Comparison of ENCODE assay signal across 8 cellular contexts in genomic region chr16:30740364-30741251, GRCh38. TPM values are rescaled to one million over a fixed set of nuclear protein-coding genes. Genes with fewer than 3 reads are reported as not detected.
DNase-seq lines count a peak whose midpoint lies in the region; ATAC-seq lines count a peak whose summit lies in the region.

No MANE protein-coding gene starts in this region.

- H3K36me3 Mint-ChIP-seq in activated naive CD4-positive, alpha-beta T cell treated with anti-CD3 and anti-CD28 coated beads, Interleukin-2, amount 10 ng/mL, durations not matched to agents 7 days and 5 days: peaks cover 61% of the 10 kb centered on the region
- peaks cover 66% of the 10 kb centered on the region for H3K36me3 Mint-ChIP-seq in activated CD4-positive, alpha-beta memory T cell treated with anti-CD3 and anti-CD28 coated beads, Interleukin-2, amount 10 ng/mL, durations not matched to agents 7 days and 5 days (ENCODE audit: low read depth)

- H3K27ac Mint-ChIP-seq in activated naive CD4-positive, alpha-beta T cell treated with anti-CD3 and anti-CD28 coated beads, Interleukin-2, amount 10 ng/mL, durations not matched to agents 7 days and 5 days: peak overlapping the region; percentile 64
- peak overlapping the region; percentile 48 for H3K27ac Mint-ChIP-seq in activated CD4-positive, alpha-beta memory T cell treated with anti-CD3 and anti-CD28 coated beads, Interleukin-2, amount 10 ng/mL, durations not matched to agents 7 days and 5 days

- no peak overlapping the region for H3K4me3 Mint-ChIP-seq in activated naive CD4-positive, alpha-beta T cell treated with anti-CD3 and anti-CD28 coated beads, Interleukin-2, amount 10 ng/mL, durations not matched to agents 7 days and 5 days
- no peak overlapping the region for H3K4me3 Mint-ChIP-seq in activated CD4-positive, alpha-beta memory T cell treated with anti-CD3 and anti-CD28 coated beads, Interleukin-2, amount 10 ng/mL, durations not matched to agents 7 days and 5 days

- no peaks in the 10 kb centered on the region for H3K27me3 ChIP-seq in rectal smooth muscle tissue (ENCODE audit: control insufficient read depth, insufficient read depth, low read length)

- DNase-seq in activated naive CD4-positive, alpha-beta T cell treated with anti-CD3 and anti-CD28 coated beads, Interleukin-2, amount 10 ng/mL, durations not matched to agents 7 days and 5 days: no peak
- no peak for DNase-seq in activated naive CD4-positive, alpha-beta T cell (lab: John Stamatoyannopoulos, UW)
- DNase-seq in activated CD4-positive, alpha-beta memory T cell treated with anti-CD3 and anti-CD28 coated beads, Interleukin-2, amount 10 ng/mL, durations not matched to agents 7 days and 5 days: no peak
- peak; percentile 88 for DNase-seq in Right ventricle myocardium superior
- DNase-seq in occipital lobe (lab: John Stamatoyannopoulos, UW): no peak

- H3K4me1 ChIP-seq in rectal smooth muscle tissue (ENCODE audit: control insufficient read depth, insufficient read depth, low read length): peaks cover 7% of the 10 kb centered on the region

- ATAC-seq in Right ventricle myocardium superior (ENCODE audit: poor library complexity) (peak; percentile 78), HG02623 (IDR thresholded peaks at IDR 0.05; ENCODE audit: unreplicated experiment) (no peak), HG02870 (IDR thresholded peaks at IDR 0.05; ENCODE audit: unreplicated experiment) (no peak)

- intact Hi-C loops in Right ventricle myocardium superior (cut with DNase I): no loop called here

- H3K4me1 Mint-ChIP-seq in activated naive CD4-positive, alpha-beta T cell treated with anti-CD3 and anti-CD28 coated beads, Interleukin-2, amount 10 ng/mL, durations not matched to agents 7 days and 5 days: no peaks in the 10 kb centered on the region
- H3K4me1 Mint-ChIP-seq in activated CD4-positive, alpha-beta memory T cell treated with anti-CD3 and anti-CD28 coated beads, Interleukin-2, amount 10 ng/mL, durations not matched to agents 7 days and 5 days: peaks cover 10% of the 10 kb centered on the region

- H3K9me3 Mint-ChIP-seq in activated naive CD4-positive, alpha-beta T cell treated with anti-CD3 and anti-CD28 coated beads, Interleukin-2, amount 10 ng/mL, durations not matched to agents 7 days and 5 days: no peaks in the 10 kb centered on the region
- no peaks in the 10 kb centered on the region for H3K9me3 Mint-ChIP-seq in activated CD4-positive, alpha-beta memory T cell treated with anti-CD3 and anti-CD28 coated beads, Interleukin-2, amount 10 ng/mL, durations not matched to agents 7 days and 5 days

- H3K9ac ChIP-seq in rectal smooth muscle tissue (ENCODE audit: low read length): no peak overlapping the region

- CTCF ChIA-PET in activated naive CD4-positive, alpha-beta T cell treated with anti-CD3 and anti-CD28 coated beads, Interleukin-2, amount 10 ng/mL, durations not matched to agents 7 days and 5 days (lab: Charles Lee): no interaction called here
- CTCF ChIA-PET in activated CD4-positive, alpha-beta memory T cell treated with anti-CD3 and anti-CD28 coated beads, Interleukin-2, amount 10 ng/mL, durations not matched to agents 7 days and 5 days (lab: Charles Lee): no interaction called here

- H3K27me3 Mint-ChIP-seq in activated naive CD4-positive, alpha-beta T cell treated with anti-CD3 and anti-CD28 coated beads, Interleukin-2, amount 10 ng/mL, durations not matched to agents 7 days and 5 days: no peaks in the 10 kb centered on the region
- H3K27me3 Mint-ChIP-seq in activated CD4-positive, alpha-beta memory T cell treated with anti-CD3 and anti-CD28 coated beads, Interleukin-2, amount 10 ng/mL, durations not matched to agents 7 days and 5 days: no peaks in the 10 kb centered on the region

- POLR2A ChIA-PET in activated CD4-positive, alpha-beta memory T cell treated with anti-CD3 and anti-CD28 coated beads, Interleukin-2, amount 10 ng/mL, durations not matched to agents 7 days and 5 days (lab: Charles Lee): interaction anchor here (0.8 kb wide), 1 partner anchor 34 kb away, joined by 3 read pairs; no protein-coding TSS in a partner anchor

- H3K4me3 ChIP-seq in rectal smooth muscle tissue (ENCODE audit: low read length): peak overlapping the region; percentile 33

- peaks cover 37% of the 10 kb centered on the region for H3K36me3 ChIP-seq in rectal smooth muscle tissue (ENCODE audit: control insufficient read depth, insufficient read depth, low read length)

- peak overlapping the region; percentile 34 for H3K27ac ChIP-seq in rectal smooth muscle tissue (ENCODE audit: low read depth, low read length)

RNA-seq across cellular contexts. Expression of gene PHKG2, which starts 7.6 kb away (rescaled TPM):
- total RNA-seq in activated CD4-positive, alpha-beta memory T cell treated with anti-CD3 and anti-CD28 coated beads, Interleukin-2, amount 10 ng/mL, durations not matched to agents 7 days and 5 days: 10 to 100 TPM; 34.5 to 38.6 TPM
- total RNA-seq in Right ventricle myocardium superior (13.4 TPM), occipital lobe (12.0 TPM)

RNA-seq across cellular contexts. Expression of gene CFAP119, which starts 21.3 kb away (rescaled TPM):
- total RNA-seq in activated CD4-positive, alpha-beta memory T cell treated with anti-CD3 and anti-CD28 coated beads, Interleukin-2, amount 10 ng/mL, durations not matched to agents 7 days and 5 days: 1 to 10 TPM; 3.1 to 4.1 TPM
- total RNA-seq in Right ventricle myocardium superior: 0.46 TPM
- 1.6 TPM for total RNA-seq in occipital lobe

RNA-seq across cellular contexts. Expression of gene RNF40, which starts 21.5 kb away (rescaled TPM):
- 10 to 100 TPM; 96.1 to 96.2 TPM for total RNA-seq in activated CD4-positive, alpha-beta memory T cell treated with anti-CD3 and anti-CD28 coated beads, Interleukin-2, amount 10 ng/mL, durations not matched to agents 7 days and 5 days
- total RNA-seq in Right ventricle myocardium superior (29.4 TPM), occipital lobe (80.0 TPM)

RNA-seq across cellular contexts. Expression of gene SRCAP, which starts 41.6 kb away (rescaled TPM):
- total RNA-seq in activated CD4-positive, alpha-beta memory T cell treated with anti-CD3 and anti-CD28 coated beads, Interleukin-2, amount 10 ng/mL, durations not matched to agents 7 days and 5 days: 10 to 100 TPM; 63.2 to 65.0 TPM
- 36.7 TPM for total RNA-seq in Right ventricle myocardium superior
- 21.7 TPM for total RNA-seq in occipital lobe

RNA-seq across cellular contexts. Expression of gene ZNF629, which starts 46.4 kb away (rescaled TPM):
- 1 to 10 TPM; 1.0 to 1.2 TPM for total RNA-seq in activated CD4-positive, alpha-beta memory T cell treated with anti-CD3 and anti-CD28 coated beads, Interleukin-2, amount 10 ng/mL, durations not matched to agents 7 days and 5 days
- 16.5 TPM for total RNA-seq in Right ventricle myocardium superior
- 11.5 TPM for total RNA-seq in occipital lobe
